Comparison of ENCODE assay signal across 9 cellular contexts in the genomic region with DNA sequence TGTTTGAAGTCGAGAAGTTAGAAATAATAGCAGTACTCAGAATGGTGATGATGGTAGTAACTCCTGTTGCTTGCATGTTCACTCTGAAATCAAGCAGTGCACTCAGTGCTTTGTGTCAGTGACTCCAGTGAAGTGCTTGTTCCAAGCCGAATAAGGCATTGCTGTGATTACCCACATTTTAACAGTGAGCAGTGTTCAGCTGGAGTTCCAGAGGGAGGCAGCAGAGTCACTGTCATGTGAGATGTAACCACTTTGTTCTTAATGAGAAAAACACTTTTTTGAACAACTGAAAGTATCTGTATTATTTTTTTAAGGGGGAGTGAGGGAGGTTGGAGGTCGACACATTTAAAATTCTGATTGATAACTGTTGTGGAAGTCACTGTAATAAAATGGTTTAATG. TPM values are rescaled to one million over a fixed set of nuclear protein-coding genes. Genes with fewer than 3 reads are reported as not detected.
DNase-seq lines count a peak whose midpoint lies in the region; FAIRE-seq and TF ChIP-seq lines count a peak whose summit lies in the region.
"Had no signal": no experiment of that assay in that cellular context is flagged by ENCODE, and none has a peak within 500 bp of the region (broad histone marks: within the 10 kb centered on the region; RNA-seq: fewer than 3 reads in every experiment).

No MANE protein-coding gene starts in this region.

- no peak overlapping the region for H4K5ac ChIP-seq in mesendoderm (ENCODE audit: low read length)

- intact Hi-C loops in mammary epithelial cell (cut with micrococcal nuclease), result no loop called here

- H3K27me3 ChIP-seq in mammary epithelial cell (ENCODE audit: insufficient read depth, low read length), result no peaks in the 10 kb centered on the region
- H3K27me3 ChIP-seq in mesendoderm (ENCODE audit: insufficient read depth, low read length, poor library complexity), result no peaks in the 10 kb centered on the region
- H3K27me3 ChIP-seq in small intestine (ENCODE audit: control insufficient read depth in 2 of 2, insufficient read depth in 2 of 2, low read length in 2 of 2), result no peaks in the 10 kb centered on the region

- TF ChIP-seq CTCF in D721Med (IDR thresholded peaks at IDR 0.05; ENCODE audit: insufficient read depth, missing control alignments) (peak; percentile 48), mammary epithelial cell (conservative IDR thresholded peaks at IDR 0.05 in 1 of 2, IDR thresholded peaks at IDR 0.05 in 1 of 2; ENCODE audit: extremely low read depth in 1 of 2, insufficient read depth in 1 of 2, low read depth in 1 of 2, low read length in 2 of 2) (peak; percentile 11 to 38)

- no peak overlapping the region for H4K8ac ChIP-seq in mesendoderm (ENCODE audit: low read depth, low read length)

- H3K4me2 ChIP-seq in mammary epithelial cell (ENCODE audit: insufficient read depth, low read depth, low read length) (no peak overlapping the region), mesendoderm (ENCODE audit: low read length) (no peak overlapping the region)

- H3K4me3 ChIP-seq in mammary epithelial cell (replicated peaks in 1 of 3; ENCODE audit: insufficient read depth in 1 of 3, low read depth in 2 of 3, low read length in 3 of 3) (no peak overlapping the region), mesendoderm (ENCODE audit: low read length) (no peak overlapping the region), small intestine (ENCODE audit: low read depth in 1 of 2, low read length in 2 of 2) (no peak overlapping the region)

- no TSS peak for BruUV-seq in mammary epithelial cell (replicated peaks; lab: Mats Ljungman, UMichigan)

- no peak overlapping the region for H3K4ac ChIP-seq in mesendoderm (ENCODE audit: low read depth, low read length)

- dilution Hi-C loops in mammary epithelial cell (cut with HindIII; ENCODE audit: low sequenced_read_pairs), result no loop called here

- H2AK5ac ChIP-seq in mesendoderm (ENCODE audit: low read length), result no peak overlapping the region

- WGBS in mammary epithelial cell (ENCODE audit: low coverage, missing lambda C conversion rate), result 55% methylated on average over 3 of the region's 3 CpGs
- 100% methylated on average over 1 of the region's 3 CpGs for WGBS in mesendoderm (ENCODE audit: extremely low coverage, insufficient coverage, low lambda C conversion rate)
- WGBS in small intestine, 3 donors, result 49 to 52% (median 52%) methylated on average over 3 of the region's 3 CpGs

- H3K4me1 ChIP-seq in mammary epithelial cell (ENCODE audit: insufficient read depth, low read length), result no peaks in the 10 kb centered on the region
- no peaks in the 10 kb centered on the region for H3K4me1 ChIP-seq in mesendoderm (ENCODE audit: control insufficient read depth, low read depth, low read length)
- no peaks in the 10 kb centered on the region for H3K4me1 ChIP-seq in small intestine (ENCODE audit: control insufficient read depth in 2 of 2, insufficient read depth in 1 of 2, low read depth in 1 of 2, low read length in 1 of 2)

- CTCF ChIA-PET in HEK293T (lab: Yijun Ruan, JAX) (no interaction called here), mammary epithelial cell (lab: Charles Lee; ENCODE audit: low non-redundant PET) (no interaction called here)

- no peaks in the 10 kb centered on the region for H4K20me1 ChIP-seq in mammary epithelial cell (ENCODE audit: insufficient read depth, low read length)

- DNase-seq in D721Med (ENCODE audit: insufficient read length, low spot score) (no peak), HEK293T (ENCODE audit: extremely low spot score) (peak; percentile 15), mammary epithelial cell (no peak), mesendoderm (peak; percentile 63), SKM-1 (lab: John Stamatoyannopoulos, UW; ENCODE audit: unreplicated experiment) (no peak), NCI-H1436 treated with DMSO at 0.1 percent for 48 hours (lab: John Stamatoyannopoulos, UW) (no peak), small intestine (no peak)
- DNase-seq in activated CD4-positive, alpha-beta T cell treated with anti-CD3 and anti-CD28 coated beads for 4 hours, result no peak
- DNase-seq: stimulated activated CD4-positive, alpha-beta T cell treated with anti-CD3 and anti-CD28 coated beads, Interleukin-4, amount 100 ng/mL, for 24 hours had no signal

- no peak overlapping the region for H3K27ac ChIP-seq in mammary epithelial cell (ENCODE audit: insufficient read depth, low read depth, low read length)
- H3K27ac ChIP-seq in mesendoderm (ENCODE audit: low read depth, low read length), result no peak overlapping the region
- no peak overlapping the region for H3K27ac ChIP-seq in small intestine (ENCODE audit: low read depth in 1 of 2, low read length in 1 of 2)

- no peaks in the 10 kb centered on the region for H3K79me1 ChIP-seq in mesendoderm (ENCODE audit: low read length)

- POLR2A ChIA-PET in HEK293T (lab: Yijun Ruan, JAX), result no interaction called here

- H3K18ac ChIP-seq in mesendoderm (ENCODE audit: low read length), result no peak overlapping the region

- H3K23ac ChIP-seq in mesendoderm (ENCODE audit: low read length), result no peak overlapping the region

- H3K36me3 ChIP-seq in mammary epithelial cell (ENCODE audit: insufficient read depth, low read length), result no peaks in the 10 kb centered on the region
- no peaks in the 10 kb centered on the region for H3K36me3 ChIP-seq in mesendoderm (ENCODE audit: control insufficient read depth, insufficient read depth, low read length)
- no peaks in the 10 kb centered on the region for H3K36me3 ChIP-seq in small intestine (ENCODE audit: control insufficient read depth in 2 of 2, insufficient read depth in 2 of 2, low read length in 2 of 2)

- H2BK5ac ChIP-seq in mesendoderm (ENCODE audit: low read length), result no peak overlapping the region

- H3K56ac ChIP-seq in mesendoderm (ENCODE audit: low read length), result no peak overlapping the region

- H3K79me2 ChIP-seq in mammary epithelial cell (ENCODE audit: insufficient read depth, low read length) (no peaks in the 10 kb centered on the region), mesendoderm (ENCODE audit: control insufficient read depth, insufficient read depth, low read length) (no peaks in the 10 kb centered on the region)

- no peak overlapping the region for H2AFZ ChIP-seq in mammary epithelial cell (ENCODE audit: low read depth, low read length)

- no peak overlapping the region for H2BK120ac ChIP-seq in mesendoderm (ENCODE audit: low read depth, low read length)

- H3K9me3 ChIP-seq in mammary epithelial cell (replicated peaks; ENCODE audit: insufficient read depth, low read length) (no peaks in the 10 kb centered on the region), small intestine (ENCODE audit: control insufficient read depth, low read depth) (no peaks in the 10 kb centered on the region)

- FAIRE-seq in D721Med (lab: Jason Lieb, UNC) (no peak), small intestine (lab: Jason Lieb, UNC) (no peak)

- in situ Hi-C loops in mammary epithelial cell (cut with MboI; ENCODE audit: low sequenced_read_pairs in 2 of 2), result no loop called here

- no peak overlapping the region for H2BK15ac ChIP-seq in mesendoderm (replicated peaks; ENCODE audit: low read depth)

- H3K9ac ChIP-seq in mammary epithelial cell (ENCODE audit: insufficient read depth, low read length) (no peak overlapping the region), mesendoderm (ENCODE audit: low read length) (no peak overlapping the region)

TF ChIP-seq in HEK293T, 16 proteins besides CTCF, POLR2A, EP300 and RAD21:
- no peak for TF ChIP-seq BHLHE40 (IDR thresholded peaks at IDR 0.05; ENCODE audit: borderline replicate concordance)
- no peak for TF ChIP-seq LEF1 (IDR thresholded peaks at IDR 0.05; ENCODE audit: borderline replicate concordance)

RNA-seq across cellular contexts. Expression of a gene that starts 3.7 kb away (rescaled TPM):
- total RNA-seq in mammary epithelial cell, result not detected
- not detected for polyA plus RNA-seq in mammary epithelial cell
- polyA minus RNA-seq in mammary epithelial cell, result not detected
- not detected for polyA plus RNA-seq in mesendoderm (2013, experiment 1 of 2)
- not detected for polyA plus RNA-seq in mesendoderm (2013, experiment 2 of 2)
- not detected for polyA plus RNA-seq in small intestine

Comparison
In these comparisons a context has a peak if more than half of its experiments do, and no peak if none do; other contexts are left out.
1. DNase-seq: peak in HEK293T (single experiment) and mesendoderm (single experiment); none in D721Med (single experiment), mammary epithelial cell (single experiment), SKM-1 (single experiment), activated CD4-positive, alpha-beta T cell treated with anti-CD3 and anti-CD28 coated beads for 4 hours (0 of 2), NCI-H1436 treated with DMSO at 0.1 percent for 48 hours (single experiment) and small intestine (single experiment).